Comparison of ENCODE assay signal across 24 cellular contexts in genomic region chr7:74489997-74490396, GRCh38. TPM values are rescaled to one million over a fixed set of nuclear protein-coding genes. Genes with fewer than 3 reads are reported as not detected.
A peak's percentile ranks its signal among the peaks of the same experiment; 100 is the strongest.
DNase-seq lines count a peak whose midpoint lies in the region; ATAC-seq and TF ChIP-seq lines count a peak whose summit lies in the region.
"Had no signal": no experiment of that assay in that cellular context is flagged by ENCODE, and none has a peak within 500 bp of the region (broad histone marks: within the 10 kb centered on the region; RNA-seq: fewer than 3 reads in every experiment).

No MANE protein-coding gene starts in this region.

- intact Hi-C loops in thyroid gland (cut with DNase I) = no loop called here

- H3K4me1 ChIP-seq in HEK293 (ENCODE audit: control insufficient read depth, insufficient read depth, low read length) (no peaks in the 10 kb centered on the region), thyroid gland (peaks cover 5 to 26% of the 10 kb centered on the region in 2 donors)

- H3K9me3 ChIP-seq in HEK293 (ENCODE audit: control insufficient read depth, insufficient read depth, low read depth, low read length) (no peaks in the 10 kb centered on the region), thyroid gland (no peaks in the 10 kb centered on the region)
- H3K9me3 ChIP-seq: Caco-2, MG63, SJSA1 had no signal

- CTCF ChIA-PET in HEK293 (lab: Yijun Ruan, JAX) = no interaction called here
- CTCF ChIA-PET in WTC11 (lab: Charles Lee) = interaction anchor here (0.6 kb wide), 1 partner anchor 127 kb away, joined by 4 read pairs; no protein-coding TSS in a partner anchor
- CTCF ChIA-PET in GM10248 (lab: Yijun Ruan, JAX) = interaction anchor here (1.2 kb wide), 1 partner anchor 41 kb away, joined by 3 read pairs; no protein-coding TSS in a partner anchor

- 90 to 95% methylated on average over 3 to 7 of the region's 8 CpGs for WGBS in thyroid gland, 2 donors

- POLR2A ChIA-PET in HEK293 (lab: Yijun Ruan, JAX) (interaction anchor here (0.5 kb wide), 1 partner anchor 23 kb away, joined by 3 read pairs; no protein-coding TSS in a partner anchor), WTC11 (lab: Charles Lee) (no interaction called here), GM10248 (lab: Yijun Ruan, JAX) (no interaction called here)

- H3K9me3 Mint-ChIP-seq in WTC11 (peaks cover 15% of the 10 kb centered on the region), glutamatergic neuron (ENCODE audit: unreplicated experiment) (peaks cover 4% of the 10 kb centered on the region)

- H3K36me3 Mint-ChIP-seq in WTC11 (peaks cover 24% of the 10 kb centered on the region), glutamatergic neuron (ENCODE audit: unreplicated experiment) (peaks cover 8% of the 10 kb centered on the region)
- H3K36me3 Mint-ChIP-seq: CD8-positive, alpha-beta T cell had no signal

- ATAC-seq in WTC11 = no peak
- ATAC-seq in HG03175 (IDR thresholded peaks at IDR 0.05; ENCODE audit: unreplicated experiment) = no peak
- ATAC-seq: CD8-positive, alpha-beta T cell; PC-3 had no signal

- TF ChIP-seq CTCF in HEK293 (tag by site-specific recombination; IDR thresholded peaks at IDR 0.05) = no peak
- TF ChIP-seq CTCF in WTC11 (IDR thresholded peaks at IDR 0.05) = no peak
- no peak for TF ChIP-seq CTCF in glutamatergic neuron (IDR thresholded peaks at IDR 0.05; ENCODE audit: partially characterized antibody, unreplicated experiment)
- TF ChIP-seq CTCF in thyroid gland (IDR thresholded peaks at IDR 0.05) = no peak
- no peak for TF ChIP-seq CTCF in GM10248 (IDR thresholded peaks at IDR 0.05; ENCODE audit: control extremely low read depth, extremely low read depth, low read depth, missing control alignments)

- H3K4me3 ChIP-seq in HEK293 (ENCODE audit: low read depth, low read length) (no peak overlapping the region), thyroid gland (replicated peaks in 1 of 3) (no peak overlapping the region)
- H3K4me3 ChIP-seq: MG63, SJSA1 had no signal

- H3K4me3 Mint-ChIP-seq in WTC11 (no peak overlapping the region), glutamatergic neuron (ENCODE audit: unreplicated experiment) (no peak overlapping the region)
- H3K4me3 Mint-ChIP-seq: B cell; CD8-positive, alpha-beta T cell had no signal

- H3K27me3 Mint-ChIP-seq in WTC11 (ENCODE audit: low read depth) (no peaks in the 10 kb centered on the region), glutamatergic neuron (ENCODE audit: unreplicated experiment) (peaks cover 7% of the 10 kb centered on the region)
- H3K27me3 Mint-ChIP-seq: B cell had no signal

- H3K27me3 ChIP-seq in thyroid gland = no peaks in the 10 kb centered on the region
- H3K27me3 ChIP-seq: MG63, SJSA1 had no signal

- H3K27ac Mint-ChIP-seq in WTC11 (no peak overlapping the region), glutamatergic neuron (ENCODE audit: unreplicated experiment) (peak overlapping the region; percentile 87)
- H3K27ac Mint-ChIP-seq: B cell; CD8-positive, alpha-beta T cell had no signal

- H3K4me1 Mint-ChIP-seq in WTC11 = no peaks in the 10 kb centered on the region
- H3K4me1 Mint-ChIP-seq in glutamatergic neuron (ENCODE audit: low read depth, unreplicated experiment) = peaks cover 3% of the 10 kb centered on the region
- H3K4me1 Mint-ChIP-seq: B cell had no signal

- H3K36me3 ChIP-seq in HEK293 (ENCODE audit: control insufficient read depth in 2 of 2, insufficient read depth in 1 of 2, low read length in 2 of 2) (no peaks in the 10 kb centered on the region; a peak in 1 of 3 replicates), thyroid gland (no peaks in the 10 kb centered on the region)

- H3K27ac ChIP-seq in HEK293 (ENCODE audit: extremely low read depth, low read depth, low read length) (no peak overlapping the region), thyroid gland (peak overlapping the region in 2 of 3 donors; percentile 63 to 73)
- H3K27ac ChIP-seq: C4-2B, SJSA1 had no signal

- DNase-seq in WTC11 (ENCODE audit: low spot score) (no peak), glutamatergic neuron (no peak), thyroid gland (no peak), GM10248 (ENCODE audit: extremely low spot score) (no peak), NOMO-1 treated with dmso at 0.1 percent for 144 hours (lab: John Stamatoyannopoulos, UW; ENCODE audit: unreplicated experiment) (no peak)
- DNase-seq: Caco-2; CD8-positive, alpha-beta T cell; DMS79 treated with DMSO at 0.1 percent for 48 hours; GF-D8; KG1; MG63; NCI-H1105 treated with DMSO at 0.1 percent for 48 hours; NCI-H146; NCI-H1930; NCI-H2107; NCI-H524; NCI-H774; PC-3; Right ventricle myocardium superior had no signal

- no peak for TF ChIP-seq POLR2A in thyroid gland (IDR thresholded peaks at IDR 0.05)

TF ChIP-seq in HEK293, 187 proteins besides CTCF, POLR2A, EP300 and RAD21:
- peak; percentile 81 for TF ChIP-seq ZNF121 (tag by site-specific recombination; IDR thresholded peaks at IDR 0.05)
- TF ChIP-seq MZF1 (tag by site-specific recombination; IDR thresholded peaks at IDR 0.05; ENCODE audit: borderline replicate concordance) = no peak
- TF ChIP-seq ZBTB17 (tag by site-specific recombination; IDR thresholded peaks at IDR 0.05) = no peak

TF ChIP-seq in WTC11, 78 proteins besides CTCF, POLR2A, EP300 and RAD21:
- TF ChIP-seq ZNF263 (CRISPR knock-in tag; IDR thresholded peaks at IDR 0.05; ENCODE audit: low read depth) = no peak
- TF ChIP-seq ZNF121 (CRISPR knock-in tag; IDR thresholded peaks at IDR 0.05) = peak; percentile 96
- TF ChIP-seq GTF2I (CRISPR knock-in tag; conservative IDR thresholded peaks at IDR 0.05) = no peak
- no peak for TF ChIP-seq NR3C1 (CRISPR knock-in tag; conservative IDR thresholded peaks at IDR 0.05; ENCODE audit: low read depth)
- no peak for TF ChIP-seq OVOL2 (CRISPR knock-in tag; IDR thresholded peaks at IDR 0.05; ENCODE audit: borderline replicate concordance)
- TF ChIP-seq ZNF138 (CRISPR knock-in tag; conservative IDR thresholded peaks at IDR 0.05) = no peak

RNA-seq across cellular contexts. Expression of gene GTF2IRD1, which starts 36.3 kb away (rescaled TPM):
- total RNA-seq in WTC11 (2021) (41.6 to 43.5 TPM (median 42.9 TPM) in 3 replicates), glutamatergic neuron (ENCODE audit: unreplicated experiment) (59.4 TPM), thyroid gland (10 to 100 TPM; 28.1 to 41.1 (median 31.0) TPM)

Comparison
In these comparisons a context has a peak if more than half of its experiments do, and no peak if none do; other contexts are left out.
1. Of the 8 proteins assayed by ChIP-seq in both HEK293 and WTC11: peak only in HEK293: none; only in WTC11: none; in both: ZNF121; in neither: 7.